8 cellular contexts compared by ENCODE assay signal in the genomic region with DNA sequence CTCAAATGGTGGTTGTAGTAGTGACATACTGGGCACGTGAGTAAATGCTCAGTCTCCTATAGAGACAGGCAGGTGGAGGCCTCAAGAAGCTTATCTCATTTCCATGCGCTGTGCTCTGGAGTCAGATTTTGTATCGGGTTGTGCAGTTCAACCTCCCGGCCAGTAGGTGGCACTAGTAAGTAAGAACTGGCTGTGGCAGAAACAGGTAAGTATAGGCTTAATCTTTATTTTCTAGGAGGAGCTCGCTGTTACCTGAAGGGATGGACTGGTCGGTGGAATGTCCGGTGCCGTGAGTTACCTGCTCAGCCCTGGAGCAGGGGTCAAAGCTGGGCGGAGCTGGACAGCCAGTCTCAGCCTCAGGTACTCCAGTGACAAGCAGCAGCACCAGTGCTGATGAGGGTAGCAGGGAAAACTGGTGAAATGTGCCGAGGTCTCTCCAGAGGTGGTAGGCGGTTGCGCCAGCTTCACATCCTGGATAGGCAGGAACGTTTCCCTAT.
DNase-seq lines count a peak whose midpoint lies in the region; ATAC-seq and TF ChIP-seq lines count a peak whose summit lies in the region.

No MANE protein-coding gene starts in this region.

- peak; percentile 59 to 71 for ATAC-seq in CD4-positive, CD25-positive, alpha-beta regulatory T cell (ENCODE audit: low read depth in 2 of 2)
- ATAC-seq in GM19043 (IDR thresholded peaks at IDR 0.05; ENCODE audit: low read depth, unreplicated experiment) (peak; percentile 91), HG03139 (IDR thresholded peaks at IDR 0.05; ENCODE audit: unreplicated experiment) (peak; percentile 89), gastroesophageal sphincter (peak; percentile 22)

- peak; percentile 63 to 85 (median 72) for TF ChIP-seq CTCF in gastroesophageal sphincter (IDR thresholded peaks at IDR 0.05)

- no peaks in the 10 kb centered on the region for H3K4me1 ChIP-seq in CD4-positive, CD25-positive, alpha-beta regulatory T cell (ENCODE audit: control insufficient read depth, insufficient read depth, low read length, poor library complexity, severe bottlenecking)
- no peaks in the 10 kb centered on the region for H3K4me1 ChIP-seq in gastroesophageal sphincter
- no peaks in the 10 kb centered on the region for H3K4me1 ChIP-seq in rectal smooth muscle tissue (ENCODE audit: control insufficient read depth, insufficient read depth, low read length)

- H3K4me3 Mint-ChIP-seq in CD4-positive, CD25-positive, alpha-beta regulatory T cell: peak overlapping the region in 3 of 4 donors; percentile 47 to 70 (median 68)

- no peak overlapping the region for H3K27ac Mint-ChIP-seq in CD4-positive, CD25-positive, alpha-beta regulatory T cell

- H3K27ac ChIP-seq in CD4-positive, CD25-positive, alpha-beta regulatory T cell (ENCODE audit: insufficient read depth, low read length, poor library complexity, severe bottlenecking): no peak overlapping the region
- H3K27ac ChIP-seq in gastroesophageal sphincter (no peak overlapping the region), rectal smooth muscle tissue (ENCODE audit: low read depth, low read length) (no peak overlapping the region)

- H3K9me3 Mint-ChIP-seq in CD4-positive, CD25-positive, alpha-beta regulatory T cell: peaks cover 0 to 1% (median 0%) of the 10 kb centered on the region in 7 donors

- TF ChIP-seq POLR2A in gastroesophageal sphincter (IDR thresholded peaks at IDR 0.05): no peak

- H3K27me3 ChIP-seq in CD4-positive, CD25-positive, alpha-beta regulatory T cell (ENCODE audit: control insufficient read depth, insufficient read depth, low read length): no peaks in the 10 kb centered on the region
- H3K27me3 ChIP-seq in gastroesophageal sphincter: no peaks in the 10 kb centered on the region
- no peaks in the 10 kb centered on the region for H3K27me3 ChIP-seq in rectal smooth muscle tissue (ENCODE audit: control insufficient read depth, insufficient read depth, low read length)

- no peaks in the 10 kb centered on the region for H3K27me3 Mint-ChIP-seq in CD4-positive, CD25-positive, alpha-beta regulatory T cell

- H3K4me1 Mint-ChIP-seq in CD4-positive, CD25-positive, alpha-beta regulatory T cell: peaks cover 0 to 6% (median 2%) of the 10 kb centered on the region in 4 donors

- peak in 2 of 3 donors; percentile 35 to 52 for DNase-seq in CD4-positive, CD25-positive, alpha-beta regulatory T cell
- DNase-seq in NCI-H526 treated with DMSO at 0.1 percent for 48 hours (lab: John Stamatoyannopoulos, UW) (peak; percentile 14), activated T-cell treated with anti-CD3 and anti-CD28 coated beads for 48 hours (ENCODE audit: low read depth) (peak; percentile 28), NCI-H1694 (lab: John Stamatoyannopoulos, UW) (no peak)

- 29 to 39% methylated on average over 3 of the region's 13 CpGs for WGBS in gastroesophageal sphincter (ENCODE audit: low coverage in 1 of 2), 2 donors

- H3K9me3 ChIP-seq in CD4-positive, CD25-positive, alpha-beta regulatory T cell (ENCODE audit: control insufficient read depth in 2 of 2, low read length in 2 of 2): no peaks in the 10 kb centered on the region
- H3K9me3 ChIP-seq in gastroesophageal sphincter: no peaks in the 10 kb centered on the region

- H3K4me3 ChIP-seq in CD4-positive, CD25-positive, alpha-beta regulatory T cell (ENCODE audit: low read depth, low read length): peak overlapping the region; percentile 39
- H3K4me3 ChIP-seq in gastroesophageal sphincter (no peak overlapping the region), rectal smooth muscle tissue (ENCODE audit: low read length) (peak overlapping the region; percentile 49)

- no peak overlapping the region for H3K9ac ChIP-seq in rectal smooth muscle tissue (ENCODE audit: low read length)

- no peaks in the 10 kb centered on the region for H3K36me3 Mint-ChIP-seq in CD4-positive, CD25-positive, alpha-beta regulatory T cell

- TF ChIP-seq EP300 in gastroesophageal sphincter (IDR thresholded peaks at IDR 0.05): no peak

- H3K36me3 ChIP-seq in CD4-positive, CD25-positive, alpha-beta regulatory T cell (ENCODE audit: control insufficient read depth, insufficient read depth, low read length): no peaks in the 10 kb centered on the region
- H3K36me3 ChIP-seq in gastroesophageal sphincter (no peaks in the 10 kb centered on the region), rectal smooth muscle tissue (ENCODE audit: control insufficient read depth, insufficient read depth, low read length) (no peaks in the 10 kb centered on the region)

Comparison
In these comparisons a context has a peak if more than half of its experiments do, and no peak if none do; other contexts are left out.
1. ATAC-seq: peak in every context shown above with its lines; median percentile 91 in GM19043; 89 in HG03139; 65 in CD4-positive, CD25-positive, alpha-beta regulatory T cell; 22 in gastroesophageal sphincter.
2. H3K4me3 ChIP-seq: peak in CD4-positive, CD25-positive, alpha-beta regulatory T cell (single experiment) and rectal smooth muscle tissue (single experiment); none in gastroesophageal sphincter (0 of 2).